8 cellular contexts compared by ENCODE assay signal in the genomic region with DNA sequence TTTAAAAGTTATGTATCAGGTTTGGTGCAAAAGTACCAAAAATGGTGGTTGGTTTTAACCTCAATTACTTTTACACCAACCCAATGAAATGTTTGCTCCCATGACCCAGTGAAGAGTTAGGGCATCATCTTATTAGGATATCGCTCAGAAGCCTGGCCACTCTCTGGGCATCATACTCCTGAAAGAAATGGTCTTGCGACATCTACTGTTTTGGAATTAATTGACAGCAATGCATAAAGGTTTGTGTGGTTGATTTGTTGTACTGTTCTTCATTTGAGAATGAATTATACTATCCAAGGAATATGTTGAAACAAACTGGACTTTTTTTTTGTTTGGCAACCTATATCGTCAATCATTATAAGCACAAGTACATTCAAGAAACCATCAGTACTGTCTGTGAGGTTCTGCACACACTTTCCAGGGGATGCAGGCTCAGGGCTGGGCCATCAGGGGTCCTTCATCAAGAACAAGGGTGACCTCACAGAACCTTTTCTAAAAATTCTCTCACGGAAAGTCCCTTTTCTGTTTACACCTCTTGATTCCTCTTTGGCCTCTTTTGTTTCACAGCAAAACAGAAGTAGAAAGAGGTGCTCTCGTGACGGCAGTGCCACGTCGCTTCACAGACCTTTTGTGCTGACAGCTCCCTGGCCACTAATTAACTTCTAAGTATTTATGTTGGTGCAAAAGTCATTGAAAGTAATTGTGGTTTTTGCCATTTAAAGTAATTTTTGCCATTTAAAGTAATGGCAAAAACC.
DNase-seq lines count a peak whose midpoint lies in the region; ATAC-seq and TF ChIP-seq lines count a peak whose summit lies in the region.

No MANE protein-coding gene starts in this region.

- peaks cover 0 to 6% of the 10 kb centered on the region in 2 donors for H3K36me3 Mint-ChIP-seq in CD4-positive, alpha-beta memory T cell

- H3K36me3 ChIP-seq in CD4-positive, alpha-beta memory T cell (ENCODE audit: insufficient read depth, low read length): no peaks in the 10 kb centered on the region
- H3K36me3 ChIP-seq in right lobe of liver: no peaks in the 10 kb centered on the region

- no peaks in the 10 kb centered on the region for H3K27me3 ChIP-seq in CD4-positive, alpha-beta memory T cell (ENCODE audit: insufficient read depth, low read length)
- no peaks in the 10 kb centered on the region for H3K27me3 ChIP-seq in right lobe of liver

- no peaks in the 10 kb centered on the region for H3K9me3 ChIP-seq in CD4-positive, alpha-beta memory T cell (ENCODE audit: control insufficient read depth in 1 of 2, low read length in 2 of 2)
- no peaks in the 10 kb centered on the region for H3K9me3 ChIP-seq in right lobe of liver

- H3K4me3 ChIP-seq in CD4-positive, alpha-beta memory T cell (ENCODE audit: low read length in 2 of 2): no peak overlapping the region
- no peak overlapping the region for H3K4me3 ChIP-seq in right lobe of liver

- no peak for TF ChIP-seq CTCF in right lobe of liver (IDR thresholded peaks at IDR 0.05)

- DNase-seq in CD4-positive, alpha-beta memory T cell: peak; percentile 47 to 81 (median 63)
- peak; percentile 18 for DNase-seq in activated effector memory CD4-positive, alpha-beta T cell treated with Interleukin-2 at 50 U/mL for 16 hours
- DNase-seq in right lobe of liver (no peak), NCI-H345 treated with DMSO at 0.1 percent for 48 hours (lab: John Stamatoyannopoulos, UW; ENCODE audit: unreplicated experiment) (no peak), mucosa of gallbladder (ENCODE audit: low spot score) (no peak), SW 1271 (lab: John Stamatoyannopoulos, UW) (no peak)

- peak overlapping the region; percentile 38 to 98 (median 89) for H3K27ac Mint-ChIP-seq in CD4-positive, alpha-beta memory T cell

- peak overlapping the region in 6 of 8 donors; percentile 25 to 72 (median 48) for H3K4me3 Mint-ChIP-seq in CD4-positive, alpha-beta memory T cell

- no peaks in the 10 kb centered on the region for H3K9me3 Mint-ChIP-seq in CD4-positive, alpha-beta memory T cell

- 38% methylated on average over 8 of the region's 8 CpGs for WGBS in right lobe of liver (ENCODE audit: insufficient coverage, low coverage, low lambda C conversion rate, missing lambda C conversion rate)

- peaks cover 10 to 30% (median 22%) of the 10 kb centered on the region in 4 donors for H3K4me1 Mint-ChIP-seq in CD4-positive, alpha-beta memory T cell

- intact Hi-C loops in CD4-positive, alpha-beta memory T cell (cut with micrococcal nuclease): loop anchor here (2.0 kb wide), 1 partner anchor 13 kb away; no protein-coding TSS in a partner anchor
- intact Hi-C loops in right lobe of liver (cut with DNase I): no loop called here

- H3K27me3 Mint-ChIP-seq in CD4-positive, alpha-beta memory T cell: no peaks in the 10 kb centered on the region

- TF ChIP-seq POLR2A in right lobe of liver (IDR thresholded peaks at IDR 0.05): no peak

- H3K27ac ChIP-seq in CD4-positive, alpha-beta memory T cell (ENCODE audit: low read depth, low read length): peak overlapping the region; percentile 42
- H3K27ac ChIP-seq in right lobe of liver: no peak overlapping the region

- CTCF ChIA-PET in CD4-positive, alpha-beta memory T cell (lab: Charles Lee; ENCODE audit: partially characterized antibody): interaction anchor here (0.7 to 1.5 kb wide), 6 partner anchors 9 to 705 kb away, joined by 3 to 4 read pairs (median 3); no protein-coding TSS in a partner anchor

- peaks cover 22% of the 10 kb centered on the region for H3K4me1 ChIP-seq in CD4-positive, alpha-beta memory T cell (ENCODE audit: insufficient read depth, low read length)
- H3K4me1 ChIP-seq in right lobe of liver: no peaks in the 10 kb centered on the region

- ATAC-seq in GM19438 (IDR thresholded peaks at IDR 0.05; ENCODE audit: low read depth, unreplicated experiment): peak; percentile 90
- peak; percentile 91 for ATAC-seq in HG03442 (IDR thresholded peaks at IDR 0.05; ENCODE audit: unreplicated experiment)
- peak; percentile 47 to 62 (median 58) for ATAC-seq in right lobe of liver

- POLR2A ChIA-PET in CD4-positive, alpha-beta memory T cell (lab: Charles Lee; ENCODE audit: partially characterized antibody): interaction anchor here (0.8 to 3.6 kb wide), 8 partner anchors 10 to 125 kb away, joined by 3 to 56 read pairs (median 4); partner anchors contain the start of gene KLF6

Comparison
In these comparisons a context has a peak if more than half of its experiments do, and no peak if none do; other contexts are left out.
1. DNase-seq: peak in CD4-positive, alpha-beta memory T cell (5 of 5) and activated effector memory CD4-positive, alpha-beta T cell treated with Interleukin-2 at 50 U/mL for 16 hours (single experiment); none in right lobe of liver (0 of 3), NCI-H345 treated with DMSO at 0.1 percent for 48 hours (single experiment), mucosa of gallbladder (single experiment) and SW 1271 (0 of 2).
2. Peak in every context shown above with its lines, with median percentiles within 50 percentile points of each other: ATAC-seq.